8 cellular contexts compared by ENCODE assay signal in the genomic region with DNA sequence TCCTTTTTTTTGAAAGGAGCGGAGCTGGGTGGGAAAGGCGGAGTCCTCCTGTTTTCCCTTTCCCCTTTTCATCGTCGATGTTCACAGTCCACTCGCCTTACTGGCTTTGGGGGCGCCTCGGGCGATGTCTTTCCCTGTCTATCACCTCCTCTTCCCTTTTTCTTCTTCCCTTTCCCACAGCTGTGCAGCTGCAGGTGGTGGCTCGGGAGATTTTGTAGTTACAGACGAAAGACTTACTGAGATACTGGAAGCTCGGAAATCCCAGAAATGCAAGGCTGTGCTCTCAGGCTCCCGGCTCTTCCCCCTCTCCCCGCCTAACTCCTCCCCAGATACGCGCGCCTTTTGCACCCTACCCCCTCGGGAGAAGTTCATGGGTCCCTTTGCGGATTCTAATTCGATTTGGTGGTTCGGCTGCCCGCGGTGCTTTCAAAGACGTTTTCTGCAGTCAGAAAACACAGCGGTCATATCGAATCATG. TPM values are rescaled to one million over a fixed set of nuclear protein-coding genes. Genes with fewer than 3 reads are reported as not detected.
DNase-seq lines count a peak whose midpoint lies in the region; ATAC-seq, FAIRE-seq and TF ChIP-seq lines count a peak whose summit lies in the region.

No MANE protein-coding gene starts in this region.

- peak overlapping the region; percentile 99 for H3K9ac ChIP-seq in trophoblast cell (ENCODE audit: low read length)

- peak overlapping the region; percentile 12 for H2AFZ ChIP-seq in trophoblast cell (ENCODE audit: insufficient read depth, low read length, poor library complexity)

- H3K9me3 ChIP-seq in MG63 (no peaks in the 10 kb centered on the region), cardiac muscle cell (ENCODE audit: low read depth) (no peaks in the 10 kb centered on the region), trophoblast cell (ENCODE audit: insufficient read depth, low read depth, low read length) (no peaks in the 10 kb centered on the region)

- H3K27ac Mint-ChIP-seq in activated naive CD4-positive, alpha-beta T cell treated with anti-CD3 and anti-CD28 coated beads for 36 hours: no peak overlapping the region

- H3K9me3 Mint-ChIP-seq in activated naive CD4-positive, alpha-beta T cell treated with anti-CD3 and anti-CD28 coated beads for 36 hours: no peaks in the 10 kb centered on the region

- peak overlapping the region; percentile 39 for H4K12ac ChIP-seq in trophoblast cell (ENCODE audit: low read depth, low read length)

- H3K27ac ChIP-seq in cardiac muscle cell (no peak overlapping the region), trophoblast cell (ENCODE audit: low read depth, low read length) (peak overlapping the region; percentile 98)

- no peak for FAIRE-seq in RCC 7860 (lab: Jason Lieb, UNC)

- H3K36me3 Mint-ChIP-seq in activated naive CD4-positive, alpha-beta T cell treated with anti-CD3 and anti-CD28 coated beads for 36 hours (ENCODE audit: low read depth): no peaks in the 10 kb centered on the region

- peak; percentile 24 for DNase-seq in NCI-H2171 treated with DMSO at 0.1 percent for 48 hours (lab: John Stamatoyannopoulos, UW)
- DNase-seq in NCI-H2171 (lab: John Stamatoyannopoulos, UW): no peak
- peak; percentile 25 for DNase-seq in MG63
- no peak for DNase-seq in activated naive CD4-positive, alpha-beta T cell treated with anti-CD3 and anti-CD28 coated beads for 36 hours
- peak; percentile 20 to 52 for DNase-seq in cardiac muscle cell (ENCODE audit: low read depth in 1 of 2, low spot score in 1 of 2)
- DNase-seq in trophoblast cell: peak; percentile 54 to 67
- DNase-seq in RCC 7860 (ENCODE audit: low spot score): no peak

- peak overlapping the region; percentile 74 for H2BK120ac ChIP-seq in trophoblast cell (ENCODE audit: insufficient read depth, low read length, poor library complexity)

- H3K4me2 ChIP-seq in trophoblast cell (ENCODE audit: low read length): peak overlapping the region; percentile 63

- no peak overlapping the region for H4K8ac ChIP-seq in trophoblast cell (ENCODE audit: low read depth, low read length)

- CTCF ChIA-PET in activated naive CD4-positive, alpha-beta T cell treated with anti-CD3 and anti-CD28 coated beads for 36 hours (lab: Charles Lee): interaction anchor here (1.2 kb wide), 1 partner anchor 16 kb away, joined by 3 read pairs; no protein-coding TSS in a partner anchor

- peaks cover 13% of the 10 kb centered on the region for H3K4me1 Mint-ChIP-seq in activated naive CD4-positive, alpha-beta T cell treated with anti-CD3 and anti-CD28 coated beads for 36 hours (ENCODE audit: low read depth)

- H2BK12ac ChIP-seq in trophoblast cell (ENCODE audit: low read length): no peak overlapping the region

- H3K36me3 ChIP-seq in MG63 (peaks cover 8% of the 10 kb centered on the region), cardiac muscle cell (no peaks in the 10 kb centered on the region), trophoblast cell (ENCODE audit: control insufficient read depth in 1 of 2, insufficient read depth in 2 of 2, low read length in 2 of 2) (peaks cover 2 to 3% of the 10 kb centered on the region in 2 experiments)

- peak overlapping the region; percentile 96 for H3K4ac ChIP-seq in trophoblast cell (ENCODE audit: low read depth, low read length)

- H3K4me3 Mint-ChIP-seq in activated naive CD4-positive, alpha-beta T cell treated with anti-CD3 and anti-CD28 coated beads for 36 hours: peak overlapping the region; percentile 81

- H3K79me1 ChIP-seq in trophoblast cell (ENCODE audit: low read length): peaks cover 35% of the 10 kb centered on the region

- H3K18ac ChIP-seq in trophoblast cell (ENCODE audit: low read length): peak overlapping the region; percentile 69

- intact Hi-C loops in activated naive CD4-positive, alpha-beta T cell treated with anti-CD3 and anti-CD28 coated beads for 36 hours (cut with micrococcal nuclease): loop anchor here (1.0 to 2.0 kb wide), 2 partner anchors 9 to 206 kb away; a partner anchor contains a TSS

- peak overlapping the region; percentile 88 for H2BK5ac ChIP-seq in trophoblast cell (ENCODE audit: low read depth, low read length, poor library complexity)

- H3K27me3 ChIP-seq in MG63 (no peaks in the 10 kb centered on the region), cardiac muscle cell (no peaks in the 10 kb centered on the region), trophoblast cell (ENCODE audit: insufficient read depth, low read length) (no peaks in the 10 kb centered on the region)

- WGBS in trophoblast cell (ENCODE audit: extremely low coverage, insufficient coverage, insufficient read length): no CpG with 5 or more reads among the region's 25 CpGs

- H3K14ac ChIP-seq in trophoblast cell (ENCODE audit: low read length): peak overlapping the region; percentile 83

- no peak overlapping the region for H3K23ac ChIP-seq in trophoblast cell (ENCODE audit: low read length)

- no peak for TF ChIP-seq CTCF in cardiac muscle cell (IDR thresholded peaks at IDR 0.05; ENCODE audit: low read depth, low read length)

- H3K79me2 ChIP-seq in trophoblast cell (ENCODE audit: control insufficient read depth, insufficient read depth, low read length, poor library complexity): peaks cover 31% of the 10 kb centered on the region

- ATAC-seq in GM21737 (IDR thresholded peaks at IDR 0.05; ENCODE audit: unreplicated experiment): no peak

- peaks cover 9% of the 10 kb centered on the region for H3K4me1 ChIP-seq in cardiac muscle cell (ENCODE audit: low read depth)
- H3K4me1 ChIP-seq in trophoblast cell (ENCODE audit: control insufficient read depth in 1 of 2, insufficient read depth in 2 of 2, low read length in 2 of 2): peaks cover 10% of the 10 kb centered on the region in 2 experiments

- peaks cover 39% of the 10 kb centered on the region for H3K27me3 Mint-ChIP-seq in activated naive CD4-positive, alpha-beta T cell treated with anti-CD3 and anti-CD28 coated beads for 36 hours (ENCODE audit: low read depth)

- H4K91ac ChIP-seq in trophoblast cell (ENCODE audit: low read depth, low read length): peak overlapping the region; percentile 75

- H2AK5ac ChIP-seq in trophoblast cell (ENCODE audit: low read length): no peak overlapping the region

- H3K4me3 ChIP-seq in MG63 (peak overlapping the region; percentile 77), cardiac muscle cell (peak overlapping the region; percentile 60), trophoblast cell (ENCODE audit: low read depth, low read length) (peak overlapping the region; percentile 99)

RNA-seq across cellular contexts. Expression of a gene that starts 1.3 kb away (rescaled TPM):
- total RNA-seq in MG63 (2014; rRNA removed; shearing (Covaris generic); ENCODE audit: low replicate concordance): 20.5 and 23.0 TPM in 2 replicates
- 10 to 100 TPM; 24.0 TPM for total RNA-seq in activated naive CD4-positive, alpha-beta T cell treated with anti-CD3 and anti-CD28 coated beads for 36 hours
- total RNA-seq in cardiac muscle cell: 34.5 and 84.6 TPM in 2 replicates
- polyA plus RNA-seq in cardiac muscle cell: 41.3 and 56.6 TPM in 2 replicates
- polyA plus RNA-seq in trophoblast cell (2013): 151 and 154 TPM in 2 replicates

RNA-seq across cellular contexts. Expression of a gene that starts 52.9 kb away (rescaled TPM):
- not detected in 2 replicates for total RNA-seq in MG63 (2014; rRNA removed; shearing (Covaris generic); ENCODE audit: low replicate concordance)
- total RNA-seq in activated naive CD4-positive, alpha-beta T cell treated with anti-CD3 and anti-CD28 coated beads for 36 hours: not detected
- total RNA-seq in cardiac muscle cell: 0.27 and 0.28 TPM in 2 replicates
- polyA plus RNA-seq in cardiac muscle cell: 0.34 TPM in 1 of 2 replicates, not detected in the other
- polyA plus RNA-seq in trophoblast cell (2013): 2.1 and 2.2 TPM in 2 replicates

Comparison
In these comparisons a context has a peak if more than half of its experiments do, and no peak if none do; other contexts are left out.
1. DNase-seq: peak in NCI-H2171 treated with DMSO at 0.1 percent for 48 hours (single experiment), MG63 (single experiment), cardiac muscle cell (2 of 2) and trophoblast cell (2 of 2); none in NCI-H2171 (single experiment), activated naive CD4-positive, alpha-beta T cell treated with anti-CD3 and anti-CD28 coated beads for 36 hours (single experiment) and RCC 7860 (single experiment).
2. Peak in every context shown above with its lines, with median percentiles within 50 percentile points of each other: H3K4me3 ChIP-seq.